Comparison of ENCODE assay signal across 29 cellular contexts in genomic region chr1:52901384-52901783, GRCh38. TPM values are rescaled to one million over a fixed set of nuclear protein-coding genes. Genes with fewer than 3 reads are reported as not detected.
"Had no signal": no experiment of that assay in that cellular context is flagged by ENCODE, and none has a peak within 500 bp of the region (broad histone marks: within the 10 kb centered on the region; RNA-seq: fewer than 3 reads in every experiment).

No MANE protein-coding gene starts in this region.

- ATAC-seq: gastroesophageal sphincter, natural killer cell, T-helper 17 cell, upper lobe of right lung had no signal

- H3K27me3 ChIP-seq: adrenal gland, gastroesophageal sphincter, hepatocyte, neural progenitor cell, right atrium auricular region, suprapubic skin, tibial artery, upper lobe of right lung had no signal

- H3K27ac ChIP-seq: adrenal gland, gastroesophageal sphincter, hepatocyte, neural progenitor cell, parathyroid adenoma, right atrium auricular region, spleen, suprapubic skin, tibial artery, upper lobe of right lung had no signal

- H3K36me3 Mint-ChIP-seq: activated CD4-positive, alpha-beta memory T cell treated with anti-CD3 and anti-CD28 coated beads for 36 hours; activated naive CD8-positive, alpha-beta T cell treated with anti-CD3 and anti-CD28 coated beads for 36 hours; brain; natural killer cell; neural progenitor cell had no signal

- H3K9me3 ChIP-seq: adrenal gland, gastroesophageal sphincter, right atrium auricular region, spleen, suprapubic skin, tibial artery, upper lobe of right lung had no signal

- H3K4me3 ChIP-seq: adrenal gland, gastroesophageal sphincter, hepatocyte, lung, neural progenitor cell, right atrium auricular region, spleen, suprapubic skin, tibial artery, upper lobe of right lung had no signal

- H3K9ac ChIP-seq: neural progenitor cell, parathyroid adenoma had no signal

- H3K4me3 Mint-ChIP-seq: activated CD4-positive, alpha-beta memory T cell treated with anti-CD3 and anti-CD28 coated beads for 36 hours; activated CD4-positive, alpha-beta T cell treated with anti-CD3 and anti-CD28 coated beads, Interleukin-2, amount 10 ng/mL, durations not matched to agents 24 days and 14 days; activated naive CD4-positive, alpha-beta T cell treated with anti-CD3 and anti-CD28 coated beads for 36 hours; activated naive CD8-positive, alpha-beta T cell treated with anti-CD3 and anti-CD28 coated beads for 36 hours; activated T-helper 1 cell treated with anti-CD3 and anti-CD28 coated beads, Interleukin-12 subunit alpha, Interleukin-12 subunit beta, Interleukin-2, Interleukin-4 antibody, amounts not matched to agents 30 ng/mL and 10 ng/mL and 1 ng/mL, durations not matched to agents 14 hours and 24 hours and 36 hours; brain; immature natural killer cell; natural killer cell; neural progenitor cell; T-helper 17 cell had no signal

- H3K4me1 Mint-ChIP-seq: immature natural killer cell, natural killer cell had no signal

- H3K27ac Mint-ChIP-seq: activated CD4-positive, alpha-beta memory T cell treated with anti-CD3 and anti-CD28 coated beads for 36 hours; activated CD4-positive, alpha-beta T cell treated with anti-CD3 and anti-CD28 coated beads, Interleukin-2, amount 10 ng/mL, durations not matched to agents 24 days and 14 days; activated naive CD4-positive, alpha-beta T cell treated with anti-CD3 and anti-CD28 coated beads for 36 hours; activated naive CD8-positive, alpha-beta T cell treated with anti-CD3 and anti-CD28 coated beads for 36 hours; activated T-helper 1 cell treated with anti-CD3 and anti-CD28 coated beads, Interleukin-12 subunit alpha, Interleukin-12 subunit beta, Interleukin-2, Interleukin-4 antibody, amounts not matched to agents 30 ng/mL and 10 ng/mL and 1 ng/mL, durations not matched to agents 14 hours and 24 hours and 36 hours; brain; immature natural killer cell; natural killer cell; neural progenitor cell; T-helper 17 cell had no signal

- H3K27me3 Mint-ChIP-seq: activated CD4-positive, alpha-beta memory T cell treated with anti-CD3 and anti-CD28 coated beads for 36 hours; activated CD4-positive, alpha-beta T cell treated with anti-CD3 and anti-CD28 coated beads, Interleukin-2, amount 10 ng/mL, durations not matched to agents 24 days and 14 days; activated naive CD8-positive, alpha-beta T cell treated with anti-CD3 and anti-CD28 coated beads for 36 hours; T-helper 17 cell had no signal

- DNase-seq: activated CD4-positive, alpha-beta memory T cell treated with anti-CD3 and anti-CD28 coated beads for 36 hours; activated CD4-positive, alpha-beta T cell treated with anti-CD3 and anti-CD28 coated beads, Interleukin-2, amount 10 ng/mL, durations not matched to agents 24 days and 14 days; activated CD4-positive, CD25-positive, alpha-beta regulatory T cell treated with anti-CD3 and anti-CD28 coated beads, Interleukin-2, amount 50 U/mL, for 72 hours; activated CD8-positive, alpha-beta memory T cell treated with anti-CD3 and anti-CD28 coated beads, Interleukin-2, amount 50 U/mL, for 4 hours; activated effector memory CD4-positive, alpha-beta T cell treated with anti-CD3 and anti-CD28 coated beads, Interleukin-2, amount 50 U/mL, for 16 hours; activated naive CD4-positive, alpha-beta T cell treated with anti-CD3 and anti-CD28 coated beads for 36 hours; activated naive CD8-positive, alpha-beta T cell treated with anti-CD3 and anti-CD28 coated beads for 36 hours; activated T-cell treated with anti-CD3 and anti-CD28 coated beads, Interleukin-2, amount 50 U/mL, for 1 hour; adrenal gland; aorta; immature natural killer cell; mesendoderm; natural killer cell; occipital lobe; spleen; stimulated activated naive CD4-positive, alpha-beta T cell; T-helper 17 cell; tibial artery; upper lobe of right lung had no signal

- H3K36me3 ChIP-seq: adrenal gland, neural progenitor cell had no signal

- H2AFZ ChIP-seq: hepatocyte, neural progenitor cell, parathyroid adenoma had no signal

- H3K4me2 ChIP-seq: hepatocyte, neural progenitor cell had no signal

- H3K79me2 ChIP-seq: hepatocyte, parathyroid adenoma had no signal

- H3K9me3 Mint-ChIP-seq: activated CD4-positive, alpha-beta memory T cell treated with anti-CD3 and anti-CD28 coated beads for 36 hours; activated CD4-positive, alpha-beta T cell treated with anti-CD3 and anti-CD28 coated beads, Interleukin-2, amount 10 ng/mL, durations not matched to agents 24 days and 14 days; activated naive CD4-positive, alpha-beta T cell treated with anti-CD3 and anti-CD28 coated beads for 36 hours; activated naive CD8-positive, alpha-beta T cell treated with anti-CD3 and anti-CD28 coated beads for 36 hours; activated T-helper 1 cell treated with anti-CD3 and anti-CD28 coated beads, Interleukin-12 subunit alpha, Interleukin-12 subunit beta, Interleukin-2, Interleukin-4 antibody, amounts not matched to agents 30 ng/mL and 10 ng/mL and 1 ng/mL, durations not matched to agents 14 hours and 24 hours and 36 hours; brain; immature natural killer cell; natural killer cell; neural progenitor cell had no signal

- H3K4me1 ChIP-seq: adrenal gland, parathyroid adenoma, suprapubic skin, upper lobe of right lung had no signal

RNA-seq across cellular contexts. Expression of gene ZYG11A, which starts 58.8 kb away (rescaled TPM):
- total RNA-seq: cardiac septum, gastroesophageal sphincter, right atrium auricular region, upper lobe of right lung had no signal
- polyA plus RNA-seq: adrenal gland, immature natural killer cell had no signal
